Comparison of ENCODE assay signal across 8 cellular contexts in genomic region chr1:245797592-245798366, GRCh38.
A peak's percentile ranks its signal among the peaks of the same experiment; 100 is the strongest.
DNase-seq lines count a peak whose midpoint lies in the region; ATAC-seq, FAIRE-seq and TF ChIP-seq lines count a peak whose summit lies in the region.

No MANE protein-coding gene starts in this region.

- no peaks in the 10 kb centered on the region for H3K27me3 Mint-ChIP-seq in WTC11 (ENCODE audit: low read depth)

- DNase-seq in D721Med (ENCODE audit: insufficient read length, low spot score) (no peak), HuH-7 (ENCODE audit: low spot score) (peak; percentile 29), WTC11 (ENCODE audit: low spot score) (peak; percentile 71), HepG2 (ENCODE audit: low spot score) (peak; percentile 20), NCI-H446 treated with DMSO at 0.1 percent for 48 hours (lab: John Stamatoyannopoulos, UW) (no peak), activated gamma-delta T cell treated with Interleukin-2 at 50 U/mL for 16 hours (no peak), NCI-H2029 (lab: John Stamatoyannopoulos, UW) (no peak)
- no peak for DNase-seq in activated CD4-positive, CD25-positive, alpha-beta regulatory T cell treated with anti-CD3 and anti-CD28 coated beads, Interleukin-2, amount 50 U/mL, for 72 hours

- no peak for TF ChIP-seq RAD21 in HepG2 (CRISPR knock-in tag; IDR thresholded peaks at IDR 0.05)

- no TSS peak for BruUV-seq in HepG2 (replicated peaks; lab: Mats Ljungman, UMichigan)

- no peak overlapping the region for H3K4me3 ChIP-seq in HepG2 (replicated peaks in 1 of 3; ENCODE audit: insufficient read depth in 1 of 3, low read depth in 2 of 3, low read length in 3 of 3)

- H3K27me3 ChIP-seq in HepG2 (ENCODE audit: control insufficient read depth in 1 of 2, insufficient read depth in 2 of 2, low read length in 2 of 2): no peaks in the 10 kb centered on the region

- peaks cover 4% of the 10 kb centered on the region; the same call in 1 of the 2 replicates for H3K9me3 Mint-ChIP-seq in WTC11

- POLR2A ChIA-PET in WTC11 (lab: Charles Lee): interaction anchor here (0.6 kb wide), 1 partner anchor 1869 kb away, joined by 4 read pairs; no protein-coding TSS in a partner anchor
- POLR2A ChIA-PET in HepG2 (lab: Yijun Ruan, JAX): no interaction called here

- no peak for TF ChIP-seq EP300 in HepG2 (IDR thresholded peaks at IDR 0.05; ENCODE audit: low read depth in 2 of 2, low read length in 2 of 2)
- TF ChIP-seq EP300 in HepG2 (CRISPR knock-in tag; IDR thresholded peaks at IDR 0.05; ENCODE audit: borderline replicate concordance): no peak

- H3K4me3 Mint-ChIP-seq in WTC11: no peak overlapping the region

- in situ Hi-C loops in HepG2 (cut with HindIII; ENCODE audit: extremely low pct_ligation_motif_present, low pct_unique_long_range_greater_than_20kb): no loop called here

- no peaks in the 10 kb centered on the region for H3K79me2 ChIP-seq in HepG2 (ENCODE audit: insufficient read depth, low read length)

- H3K36me3 ChIP-seq in HepG2 (replicated peaks in 1 of 2; ENCODE audit: control insufficient read depth in 1 of 2, insufficient read depth in 2 of 2, low read length in 2 of 2): no peaks in the 10 kb centered on the region

- WGBS in HepG2 (ENCODE audit: low lambda C conversion rate): 74% methylated on average over 11 of the region's 14 CpGs

- no peak for TF ChIP-seq POLR2A in HepG2 (IDR thresholded peaks at IDR 0.05; ENCODE audit: insufficient read depth in 1 of 2, low read depth in 2 of 2, low read length in 2 of 2)

- ATAC-seq in WTC11 (peak; percentile 50; the same call in 1 of the 2 replicates), HepG2 (peak; percentile 40; the same call in 2 of the 3 replicates)

- FAIRE-seq in D721Med (lab: Jason Lieb, UNC) (no peak), HepG2 (lab: Jason Lieb, UNC) (no peak)

- CTCF ChIA-PET in WTC11 (lab: Charles Lee) (interaction anchor here (0.5 to 1.9 kb wide), 33 partner anchors 9 to 1649 kb away, joined by 3 to 28 read pairs (median 3); no protein-coding TSS in a partner anchor), HepG2 (lab: Yijun Ruan, JAX; ENCODE audit: low intra/inter-chr PET ratio, low total read pairs) (no interaction called here)

- H3K36me3 Mint-ChIP-seq in WTC11: no peaks in the 10 kb centered on the region

- H3K4me2 ChIP-seq in HepG2 (ENCODE audit: low read depth, low read length): no peak overlapping the region

- no peak overlapping the region for H3K27ac Mint-ChIP-seq in WTC11

- intact Hi-C loops in HepG2 (cut with micrococcal nuclease; ENCODE audit: unreplicated experiment): no loop called here

- TF ChIP-seq CTCF in D721Med (IDR thresholded peaks at IDR 0.05; ENCODE audit: insufficient read depth, missing control alignments): peak; percentile 37
- TF ChIP-seq CTCF in WTC11 (IDR thresholded peaks at IDR 0.05): peak; percentile 76
- TF ChIP-seq CTCF in HepG2 (CRISPR knock-in tag; IDR thresholded peaks at IDR 0.05): peak; percentile 32; the same call in 1 of the 2 replicates

- H3K27ac ChIP-seq in HepG2 (ENCODE audit: extremely low read length, insufficient read depth, low read length): no peak overlapping the region

- H3K4me1 ChIP-seq in HepG2 (ENCODE audit: insufficient read depth, low read length): no peaks in the 10 kb centered on the region

- H3K9me3 ChIP-seq in HepG2 (ENCODE audit: low read length): no peaks in the 10 kb centered on the region

- H3K4me1 Mint-ChIP-seq in WTC11: no peaks in the 10 kb centered on the region

- H3K9ac ChIP-seq in HepG2 (ENCODE audit: insufficient read depth, low read depth, low read length): no peak overlapping the region

- H4K20me1 ChIP-seq in HepG2 (ENCODE audit: insufficient read depth, low read length): no peaks in the 10 kb centered on the region; the same call in 1 of the 2 replicates

- no peak overlapping the region for H2AFZ ChIP-seq in HepG2 (ENCODE audit: low read length)

TF ChIP-seq in WTC11, 78 proteins besides CTCF, POLR2A, EP300 and RAD21:
- TF ChIP-seq MXD4 (CRISPR knock-in tag; IDR thresholded peaks at IDR 0.05; ENCODE audit: borderline replicate concordance) (no peak), ERG (CRISPR knock-in tag; IDR thresholded peaks at IDR 0.05) (no peak), ATF1 (CRISPR knock-in tag; IDR thresholded peaks at IDR 0.05) (no peak), FOXK1 (CRISPR knock-in tag; IDR thresholded peaks at IDR 0.05) (no peak), ZNF671 (CRISPR knock-in tag; IDR thresholded peaks at IDR 0.05) (no peak), MYBL2 (CRISPR knock-in tag; IDR thresholded peaks at IDR 0.05) (no peak), CBFB (CRISPR knock-in tag; IDR thresholded peaks at IDR 0.05; ENCODE audit: low read depth) (no peak)

TF ChIP-seq in HepG2, 621 proteins besides CTCF, POLR2A, EP300 and RAD21 (continues in another document):
- TF ChIP-seq CHD4 (IDR thresholded peaks at IDR 0.05; ENCODE audit: borderline replicate concordance, low read length) (no peak), ZNF891 (CRISPR knock-in tag; IDR thresholded peaks at IDR 0.05) (no peak), E2F2 (CRISPR knock-in tag; IDR thresholded peaks at IDR 0.05; ENCODE audit: borderline replicate concordance) (no peak), ZNF674 (CRISPR knock-in tag; IDR thresholded peaks at IDR 0.05; ENCODE audit: low read depth) (no peak), RNF219 (CRISPR knock-in tag; IDR thresholded peaks at IDR 0.05) (no peak), ZNF205 (CRISPR knock-in tag; IDR thresholded peaks at IDR 0.05) (no peak), RFXANK (CRISPR knock-in tag; IDR thresholded peaks at IDR 0.05) (no peak), ZNF646 (CRISPR knock-in tag; IDR thresholded peaks at IDR 0.05) (peak; percentile 82; the same call in 1 of the 2 replicates), ZNF343 (CRISPR knock-in tag; IDR thresholded peaks at IDR 0.05) (no peak), ZNF839 (CRISPR knock-in tag; IDR thresholded peaks at IDR 0.05; ENCODE audit: borderline replicate concordance) (no peak)

Comparison
In these comparisons a context has a peak if more than half of its experiments do, and no peak if none do; other contexts are left out.
1. DNase-seq: peak in HuH-7 (single experiment), WTC11 (single experiment) and HepG2 (single experiment); none in D721Med (single experiment), activated CD4-positive, CD25-positive, alpha-beta regulatory T cell treated with anti-CD3 and anti-CD28 coated beads, Interleukin-2, amount 50 U/mL, for 72 hours (single experiment), NCI-H446 treated with DMSO at 0.1 percent for 48 hours (single experiment), activated gamma-delta T cell treated with Interleukin-2 at 50 U/mL for 16 hours (single experiment) and NCI-H2029 (single experiment).
2. Peak in every context shown above with its lines, with median percentiles within 50 percentile points of each other: CTCF ChIP-seq.